In the genomic region with DNA sequence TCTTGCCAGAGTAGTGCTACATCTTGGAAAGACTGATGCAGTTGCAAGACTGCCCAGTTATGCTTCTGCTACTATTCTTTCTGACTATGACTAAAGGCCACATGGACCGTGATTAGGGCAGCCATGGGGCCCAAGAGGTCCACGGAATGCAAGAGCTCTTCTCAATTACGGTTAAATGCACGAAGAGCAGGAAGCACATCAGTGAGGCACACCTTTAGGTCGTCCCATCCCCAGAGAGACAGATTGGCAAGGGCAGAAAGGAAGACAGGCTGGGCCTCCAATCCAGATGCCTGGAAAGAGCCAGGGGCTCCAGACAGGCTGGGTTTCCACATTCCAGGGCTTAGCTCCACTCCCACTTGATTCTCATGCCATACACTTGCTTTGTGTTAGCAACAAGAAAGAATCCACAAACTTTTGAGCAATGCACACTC, we compare ENCODE assay signal across 26 cellular contexts.
DNase-seq lines count a peak whose midpoint lies in the region; TF ChIP-seq lines count a peak whose summit lies in the region.
"Had no signal": no experiment of that assay in that cellular context is flagged by ENCODE, and none has a peak within 500 bp of the region (broad histone marks: within the 10 kb centered on the region; RNA-seq: fewer than 3 reads in every experiment).

No MANE protein-coding gene starts in this region.

- DNase-seq in AG08396 (ENCODE audit: low spot score) (peak; percentile 16), NCI-H226 (peak; percentile 32), foreskin fibroblast (peak; percentile 61 to 77), retinal pigment epithelial cell (ENCODE audit: low read depth) (peak; percentile 56), osteoblast (ENCODE audit: insufficient read length, low spot score, missing footprints) (no peak), NCI-H2081 (lab: John Stamatoyannopoulos, UW) (no peak)
- no peak for DNase-seq in activated CD4-positive, alpha-beta T cell treated with anti-CD3 and anti-CD28 coated beads for 4 hours
- DNase-seq in activated CD8-positive, alpha-beta memory T cell treated with anti-CD3 and anti-CD28 coated beads, Interleukin-2, amount 50 U/mL, for 4 hours, result no peak
- DNase-seq: 8988T; activated CD4-positive, alpha-beta T cell treated with anti-CD3 and anti-CD28 coated beads for 1 hour; activated CD8-positive, alpha-beta T cell treated with anti-CD3 and anti-CD28 coated beads for 36 hours; activated naive CD4-positive, alpha-beta T cell treated with anti-CD3 and anti-CD28 coated beads for 36 hours; adrenal gland; CD4-positive, alpha-beta memory T cell; left lung; naive B cell; NCI-H2081 treated with DMSO at 0.1 percent for 48 hours; NCI-H345; NCI-H82; Peyer's patch; SHP77; stimulated activated CD4-positive, alpha-beta T cell treated with anti-CD3 and anti-CD28 coated beads, Interleukin-4, amount 100 ng/mL, for 1 hour had no signal

- H3K27me3 ChIP-seq in osteoblast (ENCODE audit: insufficient read depth, low read length), result no peaks in the 10 kb centered on the region
- H3K27me3 ChIP-seq: adrenal gland, left lung, Peyer's patch had no signal

- H3K79me2 ChIP-seq in osteoblast (ENCODE audit: insufficient read depth, low read length), result no peaks in the 10 kb centered on the region

- H2AFZ ChIP-seq in osteoblast (ENCODE audit: low read length), result no peak overlapping the region

- TF ChIP-seq CTCF in foreskin fibroblast (IDR thresholded peaks at IDR 0.05; ENCODE audit: low read depth, low read length) (no peak), retinal pigment epithelial cell (conservative IDR thresholded peaks at IDR 0.05; ENCODE audit: low read depth, low read length) (no peak), osteoblast (IDR thresholded peaks at IDR 0.05; ENCODE audit: extremely low read depth, low read depth, low read length) (no peak)

- H3K27ac ChIP-seq in osteoblast (ENCODE audit: low read depth, low read length), result no peak overlapping the region
- H3K27ac ChIP-seq: adrenal gland, left lung, neutrophil, Peyer's patch, prostate gland had no signal

- no peaks in the 10 kb centered on the region for H3K9me3 ChIP-seq in osteoblast (ENCODE audit: low read depth, low read length)
- H3K9me3 ChIP-seq: adrenal gland, HAP-1, left lung, neutrophil, Peyer's patch, prostate gland had no signal

- H3K36me3 ChIP-seq in osteoblast (ENCODE audit: insufficient read depth, low read length), result no peaks in the 10 kb centered on the region
- H3K36me3 ChIP-seq: adrenal gland, HAP-1, left lung, neutrophil, Peyer's patch, prostate gland had no signal

- peaks cover 35% of the 10 kb centered on the region for H3K4me1 ChIP-seq in osteoblast (ENCODE audit: insufficient read depth, low read length)
- H3K4me1 ChIP-seq: adrenal gland, HAP-1, left lung, Peyer's patch, prostate gland had no signal

- no peaks in the 10 kb centered on the region for H4K20me1 ChIP-seq in osteoblast (ENCODE audit: insufficient read depth, low read length)

- H3K4me3 ChIP-seq in foreskin fibroblast (ENCODE audit: low read depth in 1 of 2, low read length in 2 of 2) (no peak overlapping the region), retinal pigment epithelial cell (ENCODE audit: low read length) (no peak overlapping the region), osteoblast (ENCODE audit: insufficient read depth, low read length) (no peak overlapping the region)
- H3K4me3 ChIP-seq: adrenal gland, GM12878, HAP-1, left lung, Peyer's patch, prostate gland had no signal

- no peak overlapping the region for H3K4me2 ChIP-seq in osteoblast (ENCODE audit: insufficient read depth, low read length)

Comparison
In these comparisons a context has a peak if more than half of its experiments do, and no peak if none do; other contexts are left out.
1. DNase-seq: peak in AG08396 (single experiment), NCI-H226 (single experiment), foreskin fibroblast (2 of 2) and retinal pigment epithelial cell (single experiment); none in osteoblast (single experiment), activated CD4-positive, alpha-beta T cell treated with anti-CD3 and anti-CD28 coated beads for 4 hours (0 of 2), NCI-H2081 (0 of 2) and activated CD8-positive, alpha-beta memory T cell treated with anti-CD3 and anti-CD28 coated beads, Interleukin-2, amount 50 U/mL, for 4 hours (single experiment).